Comparison of ENCODE assay signal across 21 cellular contexts in genomic region chr17:10807704-10808128, GRCh38. TPM values are rescaled to one million over a fixed set of nuclear protein-coding genes. Genes with fewer than 3 reads are reported as not detected.
DNase-seq lines count a peak whose midpoint lies in the region; ATAC-seq and TF ChIP-seq lines count a peak whose summit lies in the region.
"Had no signal": no experiment of that assay in that cellular context is flagged by ENCODE, and none has a peak within 500 bp of the region (broad histone marks: within the 10 kb centered on the region; RNA-seq: fewer than 3 reads in every experiment).

No MANE protein-coding gene starts in this region.

- H3K27me3 ChIP-seq in GM23248 (replicated peaks; ENCODE audit: insufficient read depth): no peaks in the 10 kb centered on the region; the same call in 1 of the 2 replicates
- H3K27me3 ChIP-seq: BE2C, Peyer's patch had no signal

- DNase-seq in GM23248: peak; percentile 5
- peak; percentile 17 for DNase-seq in HT-29 (ENCODE audit: low spot score)
- DNase-seq in erythroblast (lab: John Stamatoyannopoulos, UW): peak; percentile 32 to 71
- peak in 1 of 3 donors; percentile 54 for DNase-seq in mucosa of descending colon
- no peak for DNase-seq in SK-N-DZ (ENCODE audit: low spot score)
- DNase-seq: BE2C, DMS53, H7, IMR-90, NCI-H1105 treated with DMSO at 0.1 percent for 48 hours, NCI-H2081, NCI-H2171, NCI-H345, NCI-H524 treated with DMSO at 0.1 percent for 48 hours, Peyer's patch had no signal

- no peaks in the 10 kb centered on the region for H3K36me3 ChIP-seq in GM23248 (ENCODE audit: low read depth)
- no peaks in the 10 kb centered on the region for H3K36me3 ChIP-seq in mucosa of descending colon (ENCODE audit: low read depth)
- H3K36me3 ChIP-seq: BE2C, Peyer's patch had no signal

- H3K79me2 ChIP-seq in GM23248 (ENCODE audit: insufficient read depth): no peaks in the 10 kb centered on the region

- H2AFZ ChIP-seq in GM23248: no peak overlapping the region

- peak; percentile 18 for ATAC-seq in mucosa of descending colon
- ATAC-seq in HG02759 (IDR thresholded peaks at IDR 0.05; ENCODE audit: unreplicated experiment): no peak
- no peak for ATAC-seq in HG02763 (IDR thresholded peaks at IDR 0.05; ENCODE audit: unreplicated experiment)
- ATAC-seq: Right ventricle myocardium inferior had no signal

- no peaks in the 10 kb centered on the region for H3F3A ChIP-seq in GM23248 (ENCODE audit: insufficient read depth)

- no peak overlapping the region for H3K9ac ChIP-seq in GM23248

- H4K20me1 ChIP-seq in GM23248 (ENCODE audit: insufficient read depth): no peaks in the 10 kb centered on the region

- TF ChIP-seq CTCF in mucosa of descending colon (IDR thresholded peaks at IDR 0.05): no peak

- no peak for TF ChIP-seq POLR2A in erythroblast (IDR thresholded peaks at IDR 0.05; ENCODE audit: low read length)

- H3K9me2 ChIP-seq in GM23248 (ENCODE audit: insufficient read depth): no peaks in the 10 kb centered on the region

- WGBS in GM23248 (ENCODE audit: low coverage in 1 of 2, low lambda C conversion rate in 2 of 2, missing lambda C conversion rate in 2 of 2), 2 experiments: 43 to 52% methylated on average over 7 of the region's 7 CpGs

- H3K4me1 ChIP-seq in GM23248 (ENCODE audit: insufficient read depth): no peaks in the 10 kb centered on the region
- H3K4me1 ChIP-seq in mucosa of descending colon (ENCODE audit: low read depth): peaks cover 9% of the 10 kb centered on the region
- H3K4me1 ChIP-seq: BE2C had no signal

- H3K4me3 ChIP-seq in GM23248 (no peak overlapping the region), mucosa of descending colon (no peak overlapping the region)
- H3K4me3 ChIP-seq: Peyer's patch had no signal

- in situ Hi-C loops in GM23248 (cut with MboI): no loop called here

- H3K27ac ChIP-seq in GM23248: no peak overlapping the region
- H3K27ac ChIP-seq: Peyer's patch had no signal

- no peak overlapping the region for H3K4me2 ChIP-seq in GM23248 (ENCODE audit: unreplicated experiment)

- intact Hi-C loops in mucosa of descending colon (cut with DNase I, micrococcal nuclease): no loop called here

- H3K9me3 ChIP-seq in GM23248 (ENCODE audit: low read depth): no peaks in the 10 kb centered on the region
- no peaks in the 10 kb centered on the region for H3K9me3 ChIP-seq in mucosa of descending colon
- H3K9me3 ChIP-seq: BE2C, Peyer's patch had no signal

RNA-seq across cellular contexts. Expression of gene TMEM238L, which starts 3.8 kb away (rescaled TPM):
- not detected in 2 replicates for total RNA-seq in GM23248 (2014; rRNA removed; shearing (Covaris generic))
- not detected in 2 replicates for polyA plus RNA-seq in GM23248 (2016; fragmentation: Nextera tagmentation; extraction: Ambion mirVana)
- total RNA-seq in HT-29 (2014; rRNA removed; shearing (Covaris generic)): 4.7 and 4.8 TPM in 2 replicates
- total RNA-seq in mucosa of descending colon: 100 to 1,000 TPM in 1 of 3 donors, 10 to 100 TPM in 2; 47.5 to 122 (median 76.5) TPM
- polyA plus RNA-seq in SK-N-DZ (2014; cell fraction: cytosol; rRNA removed): not detected in 2 replicates
- polyA plus RNA-seq in SK-N-DZ (2014; cell fraction: nucleus; rRNA removed): not detected in 2 replicates
- total RNA-seq: A673, H7, IMR-90, OCI-LY7, Right ventricle myocardium inferior, SK-MEL-5 had no signal
- polyA plus RNA-seq: IMR-90 had no signal

RNA-seq across cellular contexts. Expression of gene PIRT, which starts 30.2 kb away (rescaled TPM):
- not detected in 2 replicates for total RNA-seq in GM23248 (2014; rRNA removed; shearing (Covaris generic))
- not detected in 2 replicates for polyA plus RNA-seq in GM23248 (2016; fragmentation: Nextera tagmentation; extraction: Ambion mirVana)
- not detected in 2 replicates for total RNA-seq in HT-29 (2014; rRNA removed; shearing (Covaris generic))
- total RNA-seq in mucosa of descending colon: 1 to 10 TPM in 2 of 3 donors, under 1 TPM in 1; 0.55 to 7.6 (median 1.1) TPM
- polyA plus RNA-seq in SK-N-DZ (2014; cell fraction: cytosol; rRNA removed): not detected in 2 replicates
- polyA plus RNA-seq in SK-N-DZ (2014; cell fraction: nucleus; rRNA removed): not detected in 2 replicates
- total RNA-seq: A673, H7, IMR-90, OCI-LY7, Right ventricle myocardium inferior, SK-MEL-5 had no signal
- polyA plus RNA-seq: IMR-90 had no signal
